10 cellular contexts compared by ENCODE assay signal in the genomic region with DNA sequence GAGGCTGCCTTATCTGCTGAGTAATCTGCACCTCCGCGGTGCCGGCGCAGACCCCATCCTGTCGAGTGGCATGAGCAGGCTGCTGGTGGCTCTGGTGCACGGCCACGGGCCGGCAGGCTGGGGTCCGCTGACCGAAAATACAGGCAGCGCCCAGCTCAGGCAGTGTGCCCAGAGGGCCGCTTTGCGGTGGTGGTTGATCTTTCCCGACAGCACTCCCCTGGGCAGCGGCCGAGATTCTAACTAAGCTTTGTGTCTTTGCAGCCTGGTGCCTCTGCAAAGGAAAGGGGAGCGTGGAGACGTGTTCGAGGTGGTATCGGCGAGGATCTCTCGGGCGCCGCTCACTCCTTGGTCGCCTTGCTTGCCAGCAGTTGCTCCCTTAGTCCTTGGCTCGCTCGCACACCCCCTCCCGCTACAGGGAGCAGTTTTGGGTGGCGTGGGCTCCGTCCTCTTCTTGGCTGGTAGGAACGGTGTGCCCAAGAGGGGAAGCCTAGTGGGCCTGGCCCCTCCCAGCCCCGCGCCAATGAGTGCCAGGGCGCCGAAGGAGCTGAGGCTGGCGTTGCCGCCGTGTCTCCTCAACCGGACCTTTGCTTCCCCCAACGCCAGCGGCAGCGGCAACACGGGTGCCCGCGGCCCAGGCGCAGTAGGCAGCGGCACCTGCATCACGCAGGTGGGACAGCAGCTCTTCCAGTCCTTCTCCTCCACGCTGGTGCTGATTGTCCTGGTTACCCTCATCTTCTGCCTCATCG. TPM values are rescaled to one million over a fixed set of nuclear protein-coding genes. Genes with fewer than 3 reads are reported as not detected.
DNase-seq lines count a peak whose midpoint lies in the region; ATAC-seq and TF ChIP-seq lines count a peak whose summit lies in the region.
"Had no signal": no experiment of that assay in that cellular context is flagged by ENCODE, and none has a peak within 500 bp of the region (broad histone marks: within the 10 kb centered on the region; RNA-seq: fewer than 3 reads in every experiment).

No MANE protein-coding gene starts in this region.

- no peak for DNase-seq in right atrium auricular region (ENCODE audit: low spot score)
- DNase-seq in NCI-H187 treated with DMSO at 0.1 percent for 48 hours (lab: John Stamatoyannopoulos, UW), result no peak
- DNase-seq in COLO829 (ENCODE audit: low spot score), result no peak
- DNase-seq in stimulated activated CD4-positive, alpha-beta T cell treated with anti-CD3 and anti-CD28 coated beads, Interleukin-2, amount 100 ng/mL, for 24 hours, result no peak
- DNase-seq: activated naive CD8-positive, alpha-beta T cell treated with anti-CD3 and anti-CD28 coated beads for 36 hours had no signal

- H3K9me3 ChIP-seq in HEK293 (ENCODE audit: control insufficient read depth, insufficient read depth, low read depth, low read length) (no peaks in the 10 kb centered on the region), right atrium auricular region (no peaks in the 10 kb centered on the region)

- no peaks in the 10 kb centered on the region for H3K27me3 ChIP-seq in right atrium auricular region

- POLR2A ChIA-PET in HEK293 (lab: Yijun Ruan, JAX), result no interaction called here

- no peak for TF ChIP-seq CTCF in HEK293 (tag by site-specific recombination; IDR thresholded peaks at IDR 0.05)
- no peak for TF ChIP-seq CTCF in WI38 (IDR thresholded peaks at IDR 0.05; ENCODE audit: low read depth, low read length)
- TF ChIP-seq CTCF in right atrium auricular region (IDR thresholded peaks at IDR 0.05), result no peak

- no peak for ATAC-seq in GM21825 (IDR thresholded peaks at IDR 0.05; ENCODE audit: unreplicated experiment)

- no peaks in the 10 kb centered on the region for H3K36me3 ChIP-seq in HEK293 (ENCODE audit: control insufficient read depth in 2 of 2, insufficient read depth in 1 of 2, low read length in 2 of 2)
- no peaks in the 10 kb centered on the region for H3K36me3 ChIP-seq in right atrium auricular region

- H3K27ac ChIP-seq in HEK293 (ENCODE audit: extremely low read depth, low read depth, low read length) (no peak overlapping the region), right atrium auricular region (no peak overlapping the region), skin epidermis (no peak overlapping the region)

- H3K4me3 ChIP-seq in HEK293 (ENCODE audit: low read depth, low read length) (peak overlapping the region; percentile 13; the same call in 1 of the 2 replicates), WI38 (ENCODE audit: low read depth, low read length) (peak overlapping the region; percentile 48), right atrium auricular region (peak overlapping the region; percentile 26 to 44), skin epidermis (peak overlapping the region in 4 of 7 experiments; percentile 4 to 13 (median 6))

- CTCF ChIA-PET in HEK293 (lab: Yijun Ruan, JAX), result interaction anchor here (0.5 to 0.9 kb wide), 2 partner anchors 212 to 634 kb away, joined by 3 to 4 read pairs; no protein-coding TSS in a partner anchor

- no peaks in the 10 kb centered on the region for H3K4me1 ChIP-seq in HEK293 (ENCODE audit: control insufficient read depth, insufficient read depth, low read length)
- peaks cover 0 to 21% of the 10 kb centered on the region in 2 donors for H3K4me1 ChIP-seq in right atrium auricular region

TF ChIP-seq in HEK293, 187 proteins besides CTCF, POLR2A, EP300 and RAD21:
- TF ChIP-seq KLF7 (tag by site-specific recombination; IDR thresholded peaks at IDR 0.05; ENCODE audit: borderline replicate concordance), result no peak
- TF ChIP-seq RBAK (tag by site-specific recombination; IDR thresholded peaks at IDR 0.05), result no peak
- no peak for TF ChIP-seq ZNF560 (tag by site-specific recombination; IDR thresholded peaks at IDR 0.05; ENCODE audit: borderline replicate concordance)

RNA-seq across cellular contexts. Expression of a gene that starts 1.3 kb away (rescaled TPM):
- total RNA-seq in right atrium auricular region, result not detected
- total RNA-seq: activated naive CD8-positive, alpha-beta T cell treated with anti-CD3 and anti-CD28 coated beads for 36 hours; NCI-H460 had no signal
